Comparison of ENCODE assay signal across 25 cellular contexts in genomic region chr16:29025735-29026134, GRCh38. TPM values are rescaled to one million over a fixed set of nuclear protein-coding genes. Genes with fewer than 3 reads are reported as not detected.
DNase-seq lines count a peak whose midpoint lies in the region; ATAC-seq and TF ChIP-seq lines count a peak whose summit lies in the region.
"Had no signal": no experiment of that assay in that cellular context is flagged by ENCODE, and none has a peak within 500 bp of the region (broad histone marks: within the 10 kb centered on the region; RNA-seq: fewer than 3 reads in every experiment).

No MANE protein-coding gene starts in this region.

- no CpG with 5 or more reads among the region's 4 CpGs for whole genome bisulfite sequencing in neuronal stem cell (ENCODE audit: extremely low coverage in 2 of 2, insufficient read length in 2 of 2, insufficient replicate concordance in 1 of 2), 2 donors

- H3K4me1 Mint-ChIP-seq in CD8-positive, alpha-beta memory T cell: peaks cover 35 to 68% (median 67%) of the 10 kb centered on the region in 3 donors
- H3K4me1 Mint-ChIP-seq in progenitor cell of endocrine pancreas (ENCODE audit: low read depth): no peaks in the 10 kb centered on the region
- H3K4me1 Mint-ChIP-seq: nephron had no signal

- no peak overlapping the region for H4K8ac ChIP-seq in neuronal stem cell (ENCODE audit: low read depth, low read length)

- H3K4me3 ChIP-seq in CD8-positive, alpha-beta memory T cell (ENCODE audit: low read length): no peak overlapping the region
- no peak overlapping the region for H3K4me3 ChIP-seq in neuronal stem cell (ENCODE audit: low read length in 2 of 2)
- H3K4me3 ChIP-seq: dorsolateral prefrontal cortex, pancreas had no signal

- POLR2A ChIA-PET in CD8-positive, alpha-beta memory T cell (lab: Charles Lee): interaction anchor here (0.8 kb wide), 1 partner anchor 15 kb away, joined by 3 read pairs; no protein-coding TSS in a partner anchor

- no peak overlapping the region for H3K4me2 ChIP-seq in neuronal stem cell (ENCODE audit: insufficient read depth, low read length, poor library complexity, severe bottlenecking)

- peak overlapping the region; percentile 19 for H2AFZ ChIP-seq in neuronal stem cell (ENCODE audit: low read length)

- no peak overlapping the region for H2BK120ac ChIP-seq in neuronal stem cell (ENCODE audit: low read depth, low read length)

- no peak overlapping the region for H2BK15ac ChIP-seq in neuronal stem cell (ENCODE audit: low read length)

- H3K27me3 ChIP-seq in CD8-positive, alpha-beta memory T cell (ENCODE audit: insufficient read depth, low read length, poor library complexity, severe bottlenecking): no peaks in the 10 kb centered on the region
- peaks cover 0 to 11% (median 0%) of the 10 kb centered on the region in 3 experiments for H3K27me3 ChIP-seq in neuronal stem cell (ENCODE audit: control insufficient read depth in 3 of 3, insufficient read depth in 3 of 3, low read depth in 1 of 3, low read length in 3 of 3)
- H3K27me3 ChIP-seq: pancreas had no signal

- H3K27ac Mint-ChIP-seq in CD8-positive, alpha-beta memory T cell: peak overlapping the region in 5 of 8 donors; percentile 57 to 83 (median 74)
- H3K27ac Mint-ChIP-seq in progenitor cell of endocrine pancreas: no peak overlapping the region
- H3K27ac Mint-ChIP-seq: H9, nephron, type B pancreatic cell had no signal

- TF ChIP-seq CTCF in progenitor cell of endocrine pancreas (IDR thresholded peaks at IDR 0.05; ENCODE audit: unreplicated experiment): no peak

- H3K14ac ChIP-seq in neuronal stem cell (ENCODE audit: low read length): no peak overlapping the region

- no peaks in the 10 kb centered on the region for H3K9me3 Mint-ChIP-seq in CD8-positive, alpha-beta memory T cell
- no peaks in the 10 kb centered on the region for H3K9me3 Mint-ChIP-seq in progenitor cell of endocrine pancreas (ENCODE audit: low read depth)
- H3K9me3 Mint-ChIP-seq: H9, nephron, type B pancreatic cell had no signal

- H2AK5ac ChIP-seq in neuronal stem cell (ENCODE audit: low read depth, low read length): no peak overlapping the region

- H3K4me3 Mint-ChIP-seq in CD8-positive, alpha-beta memory T cell: peak overlapping the region in 2 of 7 donors; percentile 52 to 75
- H3K4me3 Mint-ChIP-seq in progenitor cell of endocrine pancreas (ENCODE audit: low read depth): no peak overlapping the region
- H3K4me3 Mint-ChIP-seq: nephron, type B pancreatic cell had no signal

- no peaks in the 10 kb centered on the region for H3K36me3 ChIP-seq in CD8-positive, alpha-beta memory T cell (ENCODE audit: insufficient read depth, low read length)
- H3K36me3 ChIP-seq in neuronal stem cell (replicated peaks in 1 of 2; ENCODE audit: control insufficient read depth in 2 of 2, insufficient read depth in 2 of 2, low read length in 2 of 2): no peaks in the 10 kb centered on the region
- H3K36me3 ChIP-seq: BE2C, pancreas had no signal

- no peaks in the 10 kb centered on the region for H3K79me1 ChIP-seq in neuronal stem cell (ENCODE audit: low read depth, low read length)

- no peak overlapping the region for H2BK12ac ChIP-seq in neuronal stem cell (ENCODE audit: low read length)

- ATAC-seq in GM19351 (IDR thresholded peaks at IDR 0.05; ENCODE audit: unreplicated experiment): no peak
- ATAC-seq: pancreas, sciatic nerve had no signal

- H3K9me3 ChIP-seq in CD8-positive, alpha-beta memory T cell (ENCODE audit: low read length): no peaks in the 10 kb centered on the region
- no peaks in the 10 kb centered on the region for H3K9me3 ChIP-seq in neuronal stem cell (replicated peaks in 1 of 2; ENCODE audit: control insufficient read depth in 2 of 2, insufficient read depth in 1 of 2, low read depth in 1 of 2, low read length in 2 of 2)
- H3K9me3 ChIP-seq: BE2C, pancreas had no signal

- peaks cover 0 to 2% of the 10 kb centered on the region in 2 donors for H3K27me3 Mint-ChIP-seq in CD8-positive, alpha-beta memory T cell
- peaks cover 2% of the 10 kb centered on the region for H3K27me3 Mint-ChIP-seq in progenitor cell of endocrine pancreas

- H3K27ac ChIP-seq in CD8-positive, alpha-beta memory T cell (ENCODE audit: low read depth, low read length): no peak overlapping the region
- H3K27ac ChIP-seq in neuronal stem cell (replicated peaks; ENCODE audit: low read length): no peak overlapping the region
- H3K27ac ChIP-seq: dorsolateral prefrontal cortex, pancreas had no signal

- CTCF ChIA-PET in CD8-positive, alpha-beta memory T cell (lab: Charles Lee): interaction anchor here (2.0 kb wide), 1 partner anchor 38 kb away, joined by 8 read pairs; no protein-coding TSS in a partner anchor

- no peak overlapping the region for H3K4ac ChIP-seq in neuronal stem cell (ENCODE audit: low read length)

- H2BK5ac ChIP-seq in neuronal stem cell (ENCODE audit: low read length): no peak overlapping the region

- H3K23ac ChIP-seq in neuronal stem cell (ENCODE audit: low read depth, low read length, poor library complexity): no peak overlapping the region

- peak; percentile 55 for DNase-seq in activated CD8-positive, alpha-beta memory T cell treated with anti-CD3 and anti-CD28 coated beads for 24 hours
- DNase-seq in activated CD8-positive, alpha-beta memory T cell treated with anti-CD3 and anti-CD28 coated beads, Interleukin-2, amount 50 U/mL, for 4 hours: no peak
- DNase-seq in CD8-positive, alpha-beta memory T cell: peak in 1 of 5 donors; percentile 12
- peak; percentile 45 for DNase-seq in activated CD8-positive, alpha-beta memory T cell treated with anti-CD3 and anti-CD28 coated beads, Interleukin-2, amount 50 U/mL, for 48 hours
- DNase-seq in neuronal stem cell (ENCODE audit: low spot score) (no peak), progenitor cell of endocrine pancreas (ENCODE audit: low spot score, unreplicated experiment) (no peak), SW 1271 (lab: John Stamatoyannopoulos, UW) (no peak)
- DNase-seq: activated CD4-positive, alpha-beta T cell treated with anti-CD3 and anti-CD28 coated beads, Interleukin-2, amount 50 U/mL, for 1 hour; activated T-cell treated with anti-CD3 and anti-CD28 coated beads, Interleukin-2, amount 50 U/mL, for 1 hour; BE2C; cerebellar nuclear complex; dorsolateral prefrontal cortex; H9; islet precursor cell; midbrain; NCI-H1048; NCI-H1694 treated with DMSO at 0.1 percent for 48 hours; NCI-H2171 treated with DMSO at 0.1 percent for 48 hours; NCI-H526 treated with DMSO at 0.1 percent for 48 hours; pancreas; T-helper 1 cell had no signal

- no peak overlapping the region for H4K91ac ChIP-seq in neuronal stem cell (ENCODE audit: low read depth, low read length, poor library complexity)

- H3K36me3 Mint-ChIP-seq in CD8-positive, alpha-beta memory T cell: no peaks in the 10 kb centered on the region
- H3K36me3 Mint-ChIP-seq in progenitor cell of endocrine pancreas (ENCODE audit: insufficient read depth): no peaks in the 10 kb centered on the region
- H3K36me3 Mint-ChIP-seq: type B pancreatic cell had no signal

- no peak overlapping the region for H3K9ac ChIP-seq in neuronal stem cell (ENCODE audit: low read depth, low read length, poor library complexity)

- no peak overlapping the region for H3K18ac ChIP-seq in neuronal stem cell (ENCODE audit: low read length)

- peaks cover 60% of the 10 kb centered on the region for H3K4me1 ChIP-seq in CD8-positive, alpha-beta memory T cell (ENCODE audit: insufficient read depth, low read length)
- peaks cover 0 to 12% of the 10 kb centered on the region in 2 donors for H3K4me1 ChIP-seq in neuronal stem cell (ENCODE audit: control insufficient read depth in 2 of 2, insufficient read depth in 1 of 2, low read depth in 1 of 2, low read length in 2 of 2)
- H3K4me1 ChIP-seq: BE2C, pancreas had no signal

RNA-seq across cellular contexts. Expression of gene LAT, which starts 40.9 kb away (rescaled TPM):
- 100 to 1,000 TPM; 195 to 203 TPM for total RNA-seq in CD8-positive, alpha-beta memory T cell
- polyA plus RNA-seq in CD8-positive, alpha-beta memory T cell: 331 TPM
- 1.8 TPM for polyA plus RNA-seq in neuronal stem cell (2013, experiment 1 of 2)
- polyA plus RNA-seq in neuronal stem cell (2013, experiment 2 of 2): 1.7 TPM
- 5.8 and 8.0 TPM in 2 replicates for total RNA-seq in progenitor cell of endocrine pancreas

RNA-seq across cellular contexts. Expression of gene SPNS1, which starts 51.2 kb away (rescaled TPM):
- 10 to 100 TPM; 36.5 to 40.9 TPM for total RNA-seq in CD8-positive, alpha-beta memory T cell
- polyA plus RNA-seq in CD8-positive, alpha-beta memory T cell: 33.2 TPM
- polyA plus RNA-seq in neuronal stem cell (2013, experiment 1 of 2): 21.5 TPM
- polyA plus RNA-seq in neuronal stem cell (2013, experiment 2 of 2): 21.8 TPM
- 36.6 and 41.1 TPM in 2 replicates for total RNA-seq in progenitor cell of endocrine pancreas

Comparison
In these comparisons a context has a peak if more than half of its experiments do, and no peak if none do; other contexts are left out.
1. DNase-seq: peak in activated CD8-positive, alpha-beta memory T cell treated with anti-CD3 and anti-CD28 coated beads for 24 hours (single experiment) and activated CD8-positive, alpha-beta memory T cell treated with anti-CD3 and anti-CD28 coated beads, Interleukin-2, amount 50 U/mL, for 48 hours (single experiment); none in activated CD8-positive, alpha-beta memory T cell treated with anti-CD3 and anti-CD28 coated beads, Interleukin-2, amount 50 U/mL, for 4 hours (single experiment), neuronal stem cell (single experiment), progenitor cell of endocrine pancreas (single experiment) and SW 1271 (0 of 2).
2. RNA of gene LAT, which starts 40.9 kb away (total RNA-seq): 195 to 203 TPM in CD8-positive, alpha-beta memory T cell; 5.8 to 8.0 TPM in progenitor cell of endocrine pancreas; every median in the first group is over 10 times any median in the second.